ENCODE assay signal across 5 cellular contexts in the genomic region with DNA sequence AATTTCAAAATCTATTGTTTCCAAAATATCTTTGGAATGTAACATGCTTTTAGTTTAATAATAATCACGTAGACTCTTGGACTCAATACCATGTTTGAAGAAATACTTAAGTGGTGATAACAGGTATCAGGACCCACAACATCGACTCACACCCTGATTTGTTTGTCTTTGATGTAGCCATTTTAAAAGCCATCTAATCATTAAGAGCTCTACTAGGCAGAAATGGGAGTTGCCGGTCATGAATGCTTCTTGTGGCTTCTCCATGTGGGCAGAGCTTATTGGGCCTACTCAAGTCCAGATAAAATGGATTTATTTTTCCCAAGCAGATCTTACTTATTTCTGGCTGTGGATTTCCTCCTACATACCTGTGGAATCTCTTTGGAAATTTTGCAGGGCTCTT.
"Had no signal": no experiment of that assay in that cellular context is flagged by ENCODE, and none has a peak within 500 bp of the region (broad histone marks: within the 10 kb centered on the region; RNA-seq: fewer than 3 reads in every experiment).

No MANE protein-coding gene starts in this region.

- H3K4me3 ChIP-seq: GM23338, K562 had no signal

- ATAC-seq: GM23338, K562 had no signal

- H2AFZ ChIP-seq: GM23338 had no signal

- DNase-seq: H9, HCEC 1CT, IMR-90 had no signal

- H3K4me2 ChIP-seq: GM23338 had no signal
